1 cellular context compared by ENCODE assay signal in the genomic region with DNA sequence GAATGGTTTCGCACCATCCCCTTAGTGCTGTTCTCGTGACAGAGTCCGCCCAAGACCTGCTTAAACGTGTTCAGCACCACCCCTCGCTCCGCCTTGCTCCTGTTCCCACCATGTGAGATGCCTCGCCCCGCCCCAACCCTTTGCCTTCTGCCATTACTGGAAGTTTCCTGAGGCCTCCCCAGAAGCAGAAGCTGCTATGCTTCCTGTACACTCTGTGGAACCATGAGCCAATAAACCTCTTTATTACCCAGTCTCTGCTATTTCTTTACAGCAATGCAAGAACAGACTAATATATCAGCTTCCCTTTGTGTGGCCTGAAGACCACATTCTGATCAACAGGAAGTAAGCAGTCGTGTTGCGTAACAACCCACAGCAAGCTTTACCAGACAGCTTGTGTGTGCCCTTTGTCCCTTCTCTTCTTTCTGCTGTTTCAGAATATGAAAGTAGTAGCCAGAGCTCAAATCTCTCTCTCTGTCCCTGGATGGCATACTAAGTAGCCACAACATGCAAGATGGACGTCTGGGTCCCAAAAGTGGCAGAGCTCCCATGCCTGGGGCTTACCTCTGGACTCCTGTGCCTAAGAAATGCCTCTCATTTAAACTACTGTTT.
TF ChIP-seq lines count a peak whose summit lies in the region.

No MANE protein-coding gene starts in this region.

TF ChIP-seq in HepG2, 621 proteins besides CTCF, POLR2A, EP300 and RAD21 (continues in another document):
- TF ChIP-seq ZNF562 (CRISPR knock-in tag; IDR thresholded peaks at IDR 0.05; ENCODE audit: borderline replicate concordance) (no peak), EEA1 (CRISPR knock-in tag; IDR thresholded peaks at IDR 0.05; ENCODE audit: borderline replicate concordance) (no peak), ZMYM4 (CRISPR knock-in tag; IDR thresholded peaks at IDR 0.05) (peak; percentile 66), ZNF354B (CRISPR knock-in tag; IDR thresholded peaks at IDR 0.05) (no peak), ZNF142 (CRISPR knock-in tag; IDR thresholded peaks at IDR 0.05) (no peak), NAIF1 (CRISPR knock-in tag; IDR thresholded peaks at IDR 0.05; ENCODE audit: borderline replicate concordance) (no peak), AFF4 (CRISPR knock-in tag; IDR thresholded peaks at IDR 0.05) (no peak), ZNF263 (CRISPR knock-in tag; IDR thresholded peaks at IDR 0.05) (no peak), ZBTB39 (CRISPR knock-in tag; IDR thresholded peaks at IDR 0.05) (no peak), RFX3 (CRISPR knock-in tag; IDR thresholded peaks at IDR 0.05) (no peak), AHR (CRISPR knock-in tag; IDR thresholded peaks at IDR 0.05) (no peak), ZNF225 (CRISPR knock-in tag; IDR thresholded peaks at IDR 0.05) (peak; percentile 19; the same call in 1 of the 2 replicates), YEATS4 (CRISPR knock-in tag; IDR thresholded peaks at IDR 0.05; ENCODE audit: borderline replicate concordance) (peak; percentile 27; the same call in 1 of the 2 replicates), ZFP37 (CRISPR knock-in tag; IDR thresholded peaks at IDR 0.05; ENCODE audit: borderline replicate concordance) (no peak), NR3C1 (CRISPR knock-in tag; IDR thresholded peaks at IDR 0.05) (no peak), ZNF709 (CRISPR knock-in tag; IDR thresholded peaks at IDR 0.05) (no peak), CHD2 (IDR thresholded peaks at IDR 0.05; ENCODE audit: low read depth, low read length) (no peak), ZNF841 (CRISPR knock-in tag; IDR thresholded peaks at IDR 0.05; ENCODE audit: borderline replicate concordance) (no peak), PCBP2 (optimal IDR thresholded peaks at IDR 0.05; ENCODE audit: low read depth, low read length, poor library complexity, severe bottlenecking) (no peak), CEBPB (IDR thresholded peaks at IDR 0.05; ENCODE audit: borderline replicate concordance, low read depth, low read length) (peak; percentile 99), SP4 (CRISPR knock-in tag; IDR thresholded peaks at IDR 0.05) (no peak), GLMP (CRISPR knock-in tag; IDR thresholded peaks at IDR 0.05; ENCODE audit: borderline replicate concordance) (no peak), SP1 (IDR thresholded peaks at IDR 0.05) (no peak), SP1 (CRISPR knock-in tag; IDR thresholded peaks at IDR 0.05) (no peak), ZNF468 (CRISPR knock-in tag; IDR thresholded peaks at IDR 0.05) (no peak), ZNF678 (CRISPR knock-in tag; IDR thresholded peaks at IDR 0.05) (no peak)
- TF ChIP-seq, protein P1, sequence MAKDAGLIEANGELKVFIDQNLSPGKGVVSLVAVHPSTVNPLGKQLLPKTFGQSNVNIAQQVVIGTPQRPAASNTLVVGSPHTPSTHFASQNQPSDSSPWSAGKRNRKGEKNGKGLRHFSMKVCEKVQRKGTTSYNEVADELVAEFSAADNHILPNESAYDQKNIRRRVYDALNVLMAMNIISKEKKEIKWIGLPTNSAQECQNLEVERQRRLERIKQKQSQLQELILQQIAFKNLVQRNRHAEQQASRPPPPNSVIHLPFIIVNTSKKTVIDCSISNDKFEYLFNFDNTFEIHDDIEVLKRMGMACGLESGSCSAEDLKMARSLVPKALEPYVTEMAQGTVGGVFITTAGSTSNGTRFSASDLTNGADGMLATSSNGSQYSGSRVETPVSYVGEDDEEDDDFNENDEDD (CRISPR knock-in tag; IDR thresholded peaks at IDR 0.05; ENCODE audit: borderline replicate concordance): 0 out of 2 replicates have a peak, but pooled peaks have one; percentile 21
- TF ChIP-seq, protein P2, sequence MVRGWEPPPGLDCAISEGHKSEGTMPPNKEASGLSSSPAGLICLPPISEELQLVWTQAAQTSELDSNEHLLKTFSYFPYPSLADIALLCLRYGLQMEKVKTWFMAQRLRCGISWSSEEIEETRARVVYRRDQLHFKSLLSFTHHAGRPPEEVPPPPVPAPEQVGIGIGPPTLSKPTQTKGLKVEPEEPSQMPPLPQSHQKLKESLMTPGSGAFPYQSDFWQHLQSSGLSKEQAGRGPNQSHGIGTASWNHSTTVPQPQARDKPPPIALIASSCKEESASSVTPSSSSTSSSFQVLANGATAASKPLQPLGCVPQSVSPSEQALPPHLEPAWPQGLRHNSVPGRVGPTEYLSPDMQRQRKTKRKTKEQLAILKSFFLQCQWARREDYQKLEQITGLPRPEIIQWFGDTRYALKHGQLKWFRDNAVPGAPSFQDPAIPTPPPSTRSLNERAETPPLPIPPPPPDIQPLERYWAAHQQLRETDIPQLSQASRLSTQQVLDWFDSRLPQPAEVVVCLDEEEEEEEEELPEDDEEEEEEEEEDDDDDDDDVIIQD (CRISPR knock-in tag; IDR thresholded peaks at IDR 0.05; ENCODE audit: low read depth): peak; percentile 72; the same call in 1 of the 2 replicates
- TF ChIP-seq, protein P3, sequence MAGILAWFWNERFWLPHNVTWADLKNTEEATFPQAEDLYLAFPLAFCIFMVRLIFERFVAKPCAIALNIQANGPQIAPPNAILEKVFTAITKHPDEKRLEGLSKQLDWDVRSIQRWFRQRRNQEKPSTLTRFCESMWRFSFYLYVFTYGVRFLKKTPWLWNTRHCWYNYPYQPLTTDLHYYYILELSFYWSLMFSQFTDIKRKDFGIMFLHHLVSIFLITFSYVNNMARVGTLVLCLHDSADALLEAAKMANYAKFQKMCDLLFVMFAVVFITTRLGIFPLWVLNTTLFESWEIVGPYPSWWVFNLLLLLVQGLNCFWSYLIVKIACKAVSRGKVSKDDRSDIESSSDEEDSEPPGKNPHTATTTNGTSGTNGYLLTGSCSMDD (CRISPR knock-in tag; IDR thresholded peaks at IDR 0.05): no peak
- TF ChIP-seq, protein P4, sequence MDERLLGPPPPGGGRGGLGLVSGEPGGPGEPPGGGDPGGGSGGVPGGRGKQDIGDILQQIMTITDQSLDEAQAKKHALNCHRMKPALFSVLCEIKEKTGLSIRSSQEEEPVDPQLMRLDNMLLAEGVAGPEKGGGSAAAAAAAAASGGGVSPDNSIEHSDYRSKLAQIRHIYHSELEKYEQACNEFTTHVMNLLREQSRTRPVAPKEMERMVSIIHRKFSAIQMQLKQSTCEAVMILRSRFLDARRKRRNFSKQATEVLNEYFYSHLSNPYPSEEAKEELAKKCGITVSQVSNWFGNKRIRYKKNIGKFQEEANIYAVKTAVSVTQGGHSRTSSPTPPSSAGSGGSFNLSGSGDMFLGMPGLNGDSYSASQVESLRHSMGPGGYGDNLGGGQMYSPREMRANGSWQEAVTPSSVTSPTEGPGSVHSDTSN (CRISPR knock-in tag; IDR thresholded peaks at IDR 0.05): no peak
- TF ChIP-seq, protein P5, sequence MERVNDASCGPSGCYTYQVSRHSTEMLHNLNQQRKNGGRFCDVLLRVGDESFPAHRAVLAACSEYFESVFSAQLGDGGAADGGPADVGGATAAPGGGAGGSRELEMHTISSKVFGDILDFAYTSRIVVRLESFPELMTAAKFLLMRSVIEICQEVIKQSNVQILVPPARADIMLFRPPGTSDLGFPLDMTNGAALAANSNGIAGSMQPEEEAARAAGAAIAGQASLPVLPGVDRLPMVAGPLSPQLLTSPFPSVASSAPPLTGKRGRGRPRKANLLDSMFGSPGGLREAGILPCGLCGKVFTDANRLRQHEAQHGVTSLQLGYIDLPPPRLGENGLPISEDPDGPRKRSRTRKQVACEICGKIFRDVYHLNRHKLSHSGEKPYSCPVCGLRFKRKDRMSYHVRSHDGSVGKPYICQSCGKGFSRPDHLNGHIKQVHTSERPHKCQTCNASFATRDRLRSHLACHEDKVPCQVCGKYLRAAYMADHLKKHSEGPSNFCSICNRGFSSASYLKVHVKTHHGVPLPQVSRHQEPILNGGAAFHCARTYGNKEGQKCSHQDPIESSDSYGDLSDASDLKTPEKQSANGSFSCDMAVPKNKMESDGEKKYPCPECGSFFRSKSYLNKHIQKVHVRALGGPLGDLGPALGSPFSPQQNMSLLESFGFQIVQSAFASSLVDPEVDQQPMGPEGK (CRISPR knock-in tag; IDR thresholded peaks at IDR 0.05): 0 out of 2 replicates have a peak, but pooled peaks have one; percentile 26
